Comparison of ENCODE assay signal across 18 cellular contexts in genomic region chr11:105611837-105612480, GRCh38. TPM values are rescaled to one million over a fixed set of nuclear protein-coding genes. Genes with fewer than 3 reads are reported as not detected.
DNase-seq lines count a peak whose midpoint lies in the region; ATAC-seq and TF ChIP-seq lines count a peak whose summit lies in the region.
"Had no signal": no experiment of that assay in that cellular context is flagged by ENCODE, and none has a peak within 500 bp of the region (broad histone marks: within the 10 kb centered on the region; RNA-seq: fewer than 3 reads in every experiment).

No MANE protein-coding gene starts in this region.

- H3K27me3 ChIP-seq in ectodermal cell (ENCODE audit: control insufficient read depth, insufficient read depth, low read length, poor library complexity, severe bottlenecking), result peaks cover 37% of the 10 kb centered on the region
- peaks cover 49% of the 10 kb centered on the region for H3K27me3 ChIP-seq in neural progenitor cell
- H3K27me3 ChIP-seq: adrenal gland had no signal

- WGBS in ectodermal cell, 2 experiments, result 42 to 56% methylated on average over 6 to 7 of the region's 7 CpGs

- H3K4me3 ChIP-seq in ectodermal cell (ENCODE audit: insufficient read depth, low read depth, low read length), result peak overlapping the region; percentile 53
- H3K4me3 ChIP-seq in neural progenitor cell, result peak overlapping the region; percentile 58
- H3K4me3 ChIP-seq: adrenal gland had no signal

- H3K27ac ChIP-seq in ectodermal cell (ENCODE audit: insufficient read depth, low read depth, low read length, poor library complexity, severe bottlenecking) (no peak overlapping the region), neural progenitor cell (no peak overlapping the region)
- H3K27ac ChIP-seq: heart left ventricle, HL-60, stomach had no signal

- H3K9me3 Mint-ChIP-seq in neural progenitor cell, result no peaks in the 10 kb centered on the region
- H3K9me3 Mint-ChIP-seq: effector memory CD8-positive, alpha-beta T cell had no signal

- DNase-seq in NCI-H69 (lab: John Stamatoyannopoulos, UW), result peak; percentile 73
- DNase-seq in neural progenitor cell (ENCODE audit: low spot score), result peak; percentile 46
- DNase-seq in NCI-H2029 treated with DMSO at 0.1 percent for 48 hours (lab: John Stamatoyannopoulos, UW), result no peak
- DNase-seq in GF-D8 (lab: John Stamatoyannopoulos, UW), result no peak
- DNase-seq in hepatic stellate cell (ENCODE audit: low spot score), result no peak
- DNase-seq: activated CD4-positive, CD25-positive, alpha-beta regulatory T cell; adrenal gland; effector memory CD8-positive, alpha-beta T cell; heart left ventricle; MM.1S; NCI-H510A; stimulated activated CD4-positive, alpha-beta T cell treated with anti-CD3 and anti-CD28 coated beads, Interleukin-2, amount 100 ng/mL, for 48 hours; stomach had no signal

- no peak for TF ChIP-seq CTCF in neural progenitor cell (IDR thresholded peaks at IDR 0.05)

- H3K79me2 ChIP-seq in neural progenitor cell (ENCODE audit: low read depth), result no peaks in the 10 kb centered on the region

- no peak for ATAC-seq in HG03095 (IDR thresholded peaks at IDR 0.05; ENCODE audit: unreplicated experiment)
- ATAC-seq: effector memory CD8-positive, alpha-beta T cell; heart left ventricle had no signal

- peaks cover 8% of the 10 kb centered on the region for H3K27me3 Mint-ChIP-seq in neural progenitor cell (ENCODE audit: insufficient read depth, low read depth)

- no peaks in the 10 kb centered on the region for H3K36me3 Mint-ChIP-seq in neural progenitor cell

- no peaks in the 10 kb centered on the region for H3K9me3 ChIP-seq in ES-I3 (ENCODE audit: control insufficient read depth, insufficient read depth, low read length)
- H3K9me3 ChIP-seq in ectodermal cell (ENCODE audit: control insufficient read depth, low read length), result no peaks in the 10 kb centered on the region
- H3K9me3 ChIP-seq in neural progenitor cell (ENCODE audit: low read depth), result no peaks in the 10 kb centered on the region
- H3K9me3 ChIP-seq: adrenal gland, heart left ventricle, stomach had no signal

- H3K36me3 ChIP-seq in ES-I3 (ENCODE audit: insufficient read depth, low read length), result no peaks in the 10 kb centered on the region
- no peaks in the 10 kb centered on the region for H3K36me3 ChIP-seq in ectodermal cell (ENCODE audit: control insufficient read depth, insufficient read depth, low read length)
- H3K36me3 ChIP-seq in neural progenitor cell, result no peaks in the 10 kb centered on the region
- H3K36me3 ChIP-seq: adrenal gland, heart left ventricle, stomach had no signal

- peaks cover 29% of the 10 kb centered on the region for H3K4me1 Mint-ChIP-seq in neural progenitor cell

- H3K4me1 ChIP-seq in ES-I3 (ENCODE audit: insufficient read depth, low read length) (peaks cover 5% of the 10 kb centered on the region), ectodermal cell (ENCODE audit: control insufficient read depth, insufficient read depth, low read length) (peaks cover 2% of the 10 kb centered on the region), neural progenitor cell (peaks cover 19% of the 10 kb centered on the region)

- no peaks in the 10 kb centered on the region for H4K20me1 ChIP-seq in neural progenitor cell (ENCODE audit: low read depth)

- H2AFZ ChIP-seq in neural progenitor cell (replicated peaks), result no peak overlapping the region

- peak overlapping the region; percentile 99 for H3K4me2 ChIP-seq in neural progenitor cell

- peaks cover 28% of the 10 kb centered on the region for H3F3A ChIP-seq in neural progenitor cell (ENCODE audit: low read depth)

- no peak overlapping the region for H3K27ac Mint-ChIP-seq in neural progenitor cell
- H3K27ac Mint-ChIP-seq: effector memory CD8-positive, alpha-beta T cell had no signal

- peak overlapping the region; percentile 90 for H3K4me3 Mint-ChIP-seq in neural progenitor cell

- H3K9ac ChIP-seq in ES-I3 (ENCODE audit: low read depth, low read length) (peak overlapping the region; percentile 65), neural progenitor cell (no peak overlapping the region)

RNA-seq across cellular contexts. Expression of gene GRIA4, which starts 2.1 kb away (rescaled TPM):
- 3.9 TPM for polyA plus RNA-seq in ectodermal cell (2013, experiment 1 of 4)
- polyA plus RNA-seq in ectodermal cell (2013, experiment 2 of 4), result 2.8 TPM
- polyA plus RNA-seq in ectodermal cell (2013, experiment 3 of 4), result 2.7 TPM
- polyA plus RNA-seq in ectodermal cell (2013, experiment 4 of 4), result 2.6 TPM
- total RNA-seq in neural progenitor cell (ENCODE audit: low replicate concordance), result 3.1 and 3.7 TPM in 2 replicates
- total RNA-seq: lung microvascular endothelial cell had no signal
- polyA plus RNA-seq: heart left ventricle had no signal

Comparison
In these comparisons a context has a peak if more than half of its experiments do, and no peak if none do; other contexts are left out.
1. DNase-seq: peak in NCI-H69 (single experiment) and neural progenitor cell (single experiment); none in NCI-H2029 treated with DMSO at 0.1 percent for 48 hours (single experiment), GF-D8 (single experiment) and hepatic stellate cell (single experiment).